15 cellular contexts compared by ENCODE assay signal in the genomic region with DNA sequence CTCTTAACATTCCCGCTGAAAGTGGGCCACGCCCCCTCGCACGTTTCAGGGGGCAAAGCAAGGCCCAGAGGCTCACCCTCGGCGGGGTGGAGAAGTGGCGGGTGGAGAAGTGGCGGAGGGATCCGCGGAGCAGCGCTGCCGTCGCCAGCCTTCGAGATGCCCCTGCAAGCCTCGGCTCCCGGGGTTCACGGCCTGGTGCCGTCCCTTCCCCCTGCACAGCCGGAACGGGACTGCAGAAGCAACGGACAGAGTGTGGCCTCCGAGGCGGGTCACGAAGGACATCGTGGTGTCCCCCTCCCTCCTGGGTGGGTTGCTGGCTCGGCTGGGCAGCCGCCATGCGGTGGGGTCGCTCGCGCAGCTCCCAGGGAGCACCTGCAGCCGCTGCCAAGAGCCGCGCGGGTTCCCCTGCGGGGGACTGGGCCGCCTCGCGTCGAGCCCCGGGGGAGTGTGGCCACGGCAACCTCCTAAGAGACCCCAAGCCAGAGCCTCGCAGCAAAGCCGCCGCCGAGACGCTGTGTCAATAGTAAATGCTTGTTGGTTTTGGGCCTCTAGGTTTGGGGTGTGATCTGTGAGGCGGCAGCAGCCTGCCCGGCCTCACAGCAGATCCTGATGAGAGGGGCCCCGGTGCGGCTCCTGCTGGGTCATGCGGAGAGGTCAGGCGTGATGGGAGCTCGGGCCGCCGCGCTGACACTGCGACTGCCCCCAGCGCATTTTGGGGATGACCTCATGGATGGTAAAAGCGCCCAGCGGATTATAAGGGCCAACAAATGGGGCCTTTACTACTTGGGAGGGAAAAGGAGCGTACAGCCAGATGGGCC. TPM values are rescaled to one million over a fixed set of nuclear protein-coding genes. Genes with fewer than 3 reads are reported as not detected.
DNase-seq lines count a peak whose midpoint lies in the region; ATAC-seq and TF ChIP-seq lines count a peak whose summit lies in the region.
"Had no signal": no experiment of that assay in that cellular context is flagged by ENCODE, and none has a peak within 500 bp of the region (broad histone marks: within the 10 kb centered on the region; RNA-seq: fewer than 3 reads in every experiment).

No MANE protein-coding gene starts in this region.

- H3K27me3 ChIP-seq in CD4-positive, CD25-positive, alpha-beta regulatory T cell (ENCODE audit: control insufficient read depth, insufficient read depth, low read length), result no peaks in the 10 kb centered on the region
- H3K27me3 ChIP-seq in lower lobe of right lung (ENCODE audit: low read depth), result no peaks in the 10 kb centered on the region

- no peaks in the 10 kb centered on the region for H3K36me3 ChIP-seq in CD4-positive, CD25-positive, alpha-beta regulatory T cell (ENCODE audit: control insufficient read depth, insufficient read depth, low read length)
- peaks cover 5% of the 10 kb centered on the region for H3K36me3 ChIP-seq in lower lobe of right lung

- H3K27ac ChIP-seq in CD4-positive, CD25-positive, alpha-beta regulatory T cell (ENCODE audit: insufficient read depth, low read length, poor library complexity, severe bottlenecking), result peak overlapping the region; percentile 99
- H3K27ac ChIP-seq in lower lobe of right lung, result peak overlapping the region; percentile 38
- H3K27ac ChIP-seq: SK-N-MC had no signal

- no peak overlapping the region for H3K4me3 Mint-ChIP-seq in CD4-positive, CD25-positive, alpha-beta regulatory T cell
- H3K4me3 Mint-ChIP-seq in stimulated activated memory B cell treated with anti-CD40 and anti-IgM and Interleukin-4, amounts not matched to agents 10 μg/mL and 1 μg/mL and 100 μg/mL, for 72 hours, result no peak overlapping the region
- H3K4me3 Mint-ChIP-seq: activated T-helper 1 cell treated with anti-CD3 and anti-CD28 coated beads, Interleukin-12 subunit alpha, Interleukin-12 subunit beta, Interleukin-2, Interleukin-4 antibody, amounts not matched to agents 30 ng/mL and 10 ng/mL and 1 ng/mL, durations not matched to agents 14 hours and 24 hours and 36 hours had no signal

- H3K4me1 Mint-ChIP-seq in CD4-positive, CD25-positive, alpha-beta regulatory T cell, result peaks cover 6 to 57% (median 20%) of the 10 kb centered on the region in 4 donors
- peaks cover 42% of the 10 kb centered on the region for H3K4me1 Mint-ChIP-seq in stimulated activated memory B cell treated with anti-CD40 and anti-IgM and Interleukin-4, amounts not matched to agents 10 μg/mL and 1 μg/mL and 100 μg/mL, for 72 hours

- H3K36me3 Mint-ChIP-seq in CD4-positive, CD25-positive, alpha-beta regulatory T cell, result no peaks in the 10 kb centered on the region
- H3K36me3 Mint-ChIP-seq in stimulated activated memory B cell treated with anti-CD40 and anti-IgM and Interleukin-4, amounts not matched to agents 10 μg/mL and 1 μg/mL and 100 μg/mL, for 72 hours, result peaks cover 14% of the 10 kb centered on the region

- H3K27ac Mint-ChIP-seq in CD4-positive, CD25-positive, alpha-beta regulatory T cell, result peak overlapping the region in 2 of 3 donors; percentile 98 to 100
- no peak overlapping the region for H3K27ac Mint-ChIP-seq in stimulated activated memory B cell treated with anti-CD40 and anti-IgM and Interleukin-4, amounts not matched to agents 10 μg/mL and 1 μg/mL and 100 μg/mL, for 72 hours
- H3K27ac Mint-ChIP-seq: memory B cell had no signal

- TF ChIP-seq CTCF in lower lobe of right lung (IDR thresholded peaks at IDR 0.05), result no peak

- no peak for ATAC-seq in CD4-positive, CD25-positive, alpha-beta regulatory T cell (ENCODE audit: low read depth in 2 of 2)
- ATAC-seq in lower lobe of right lung, result peak; percentile 37 to 39
- no peak for ATAC-seq in stimulated activated memory B cell treated with anti-CD40 and anti-IgM and Interleukin-4, amounts not matched to agents 10 μg/mL and 1 μg/mL and 100 μg/mL, for 72 hours

- H3K4me3 ChIP-seq in CD4-positive, CD25-positive, alpha-beta regulatory T cell (ENCODE audit: low read depth, low read length), result no peak overlapping the region
- H3K4me3 ChIP-seq in lower lobe of right lung, result no peak overlapping the region
- H3K4me3 ChIP-seq: SK-N-MC had no signal

- H3K27me3 Mint-ChIP-seq in CD4-positive, CD25-positive, alpha-beta regulatory T cell, result no peaks in the 10 kb centered on the region
- peaks cover 8% of the 10 kb centered on the region for H3K27me3 Mint-ChIP-seq in stimulated activated memory B cell treated with anti-CD40 and anti-IgM and Interleukin-4, amounts not matched to agents 10 μg/mL and 1 μg/mL and 100 μg/mL, for 72 hours

- H3K9me3 ChIP-seq in CD4-positive, CD25-positive, alpha-beta regulatory T cell (ENCODE audit: control insufficient read depth in 2 of 2, low read length in 2 of 2), result no peaks in the 10 kb centered on the region
- no peaks in the 10 kb centered on the region for H3K9me3 ChIP-seq in lower lobe of right lung

- intact Hi-C loops in lower lobe of right lung (cut with DNase I), result no loop called here

- no peaks in the 10 kb centered on the region for H3K9me3 Mint-ChIP-seq in CD4-positive, CD25-positive, alpha-beta regulatory T cell
- no peaks in the 10 kb centered on the region for H3K9me3 Mint-ChIP-seq in stimulated activated memory B cell treated with anti-CD40 and anti-IgM and Interleukin-4, amounts not matched to agents 10 μg/mL and 1 μg/mL and 100 μg/mL, for 72 hours
- H3K9me3 Mint-ChIP-seq: activated T-helper 1 cell treated with anti-CD3 and anti-CD28 coated beads, Interleukin-12 subunit alpha, Interleukin-12 subunit beta, Interleukin-2, Interleukin-4 antibody, amounts not matched to agents 30 ng/mL and 10 ng/mL and 1 ng/mL, durations not matched to agents 14 hours and 24 hours and 36 hours; memory B cell had no signal

- DNase-seq in CD4-positive, CD25-positive, alpha-beta regulatory T cell, result no peak
- DNase-seq in ELF-1 (ENCODE audit: low read depth, low spot score), result peak; percentile 73
- DNase-seq in SHP77 (lab: John Stamatoyannopoulos, UW), result peak; percentile 82 to 89
- DNase-seq in lower lobe of right lung, result peak; percentile 78
- DNase-seq in central memory CD4-positive, alpha-beta T cell, result no peak
- DNase-seq in UCSD-AML1 (lab: John Stamatoyannopoulos, UW; ENCODE audit: unreplicated experiment), result no peak
- no peak for DNase-seq in stimulated activated CD4-positive, alpha-beta T cell treated with anti-CD3 and anti-CD28 coated beads, Interleukin-12 subunit alpha, Interleukin-12 subunit beta, amount 100 ng/mL, for 4 hours
- DNase-seq: activated CD4-positive, alpha-beta T cell treated with anti-CD3 and anti-CD28 coated beads for 1 hour; NCI-H526 treated with DMSO at 0.1 percent for 48 hours had no signal

- H3K4me1 ChIP-seq in CD4-positive, CD25-positive, alpha-beta regulatory T cell (ENCODE audit: control insufficient read depth, insufficient read depth, low read length, poor library complexity, severe bottlenecking), result peaks cover 46% of the 10 kb centered on the region
- peaks cover 38% of the 10 kb centered on the region for H3K4me1 ChIP-seq in lower lobe of right lung

RNA-seq across cellular contexts. Expression of a gene that starts 5.5 kb away (rescaled TPM):
- total RNA-seq in CD4-positive, CD25-positive, alpha-beta regulatory T cell, result 19.3 TPM
- 10 to 100 TPM; 18.2 to 44.4 (median 37.3) TPM for polyA plus RNA-seq in CD4-positive, CD25-positive, alpha-beta regulatory T cell
- total RNA-seq in lower lobe of right lung, result 18.8 TPM

RNA-seq across cellular contexts. Expression of a gene that starts 16.5 kb away (rescaled TPM):
- total RNA-seq in CD4-positive, CD25-positive, alpha-beta regulatory T cell, result 0.52 TPM
- polyA plus RNA-seq in CD4-positive, CD25-positive, alpha-beta regulatory T cell, result under 1 TPM in 3 of 4 donors, not detected in 1; 0.16 to 0.33 (median 0.31) TPM
- total RNA-seq in lower lobe of right lung, result 0.92 TPM

RNA-seq across cellular contexts. Expression of a gene that starts 18.8 kb away (rescaled TPM):
- 39.2 TPM for total RNA-seq in CD4-positive, CD25-positive, alpha-beta regulatory T cell
- polyA plus RNA-seq in CD4-positive, CD25-positive, alpha-beta regulatory T cell, result 10 to 100 TPM; 32.2 to 37.8 (median 34.8) TPM
- total RNA-seq in lower lobe of right lung, result 40.0 TPM

RNA-seq across cellular contexts. Expression of a gene that starts 31.1 kb away (rescaled TPM):
- 38.3 TPM for total RNA-seq in CD4-positive, CD25-positive, alpha-beta regulatory T cell
- polyA plus RNA-seq in CD4-positive, CD25-positive, alpha-beta regulatory T cell, result 100 to 1,000 TPM in 1 of 4 donors, 10 to 100 TPM in 3; 61.5 to 124 (median 90.0) TPM
- 3.6 TPM for total RNA-seq in lower lobe of right lung
- total RNA-seq: endothelial cell of umbilical vein, LHCN-M2 had no signal
- polyA plus RNA-seq: endothelial cell of umbilical vein had no signal

RNA-seq across cellular contexts. Expression of a gene that starts 51.9 kb away (rescaled TPM):
- not detected for total RNA-seq in CD4-positive, CD25-positive, alpha-beta regulatory T cell
- not detected for polyA plus RNA-seq in CD4-positive, CD25-positive, alpha-beta regulatory T cell
- 24.0 TPM for total RNA-seq in lower lobe of right lung
- total RNA-seq: activated T-helper 1 cell treated with anti-CD3 and anti-CD28 coated beads, Interleukin-12 subunit alpha, Interleukin-12 subunit beta, Interleukin-2, Interleukin-4 antibody, amounts not matched to agents 30 ng/mL and 10 ng/mL and 1 ng/mL, durations not matched to agents 14 hours and 24 hours and 36 hours had no signal

Comparison
In these comparisons a context has a peak if more than half of its experiments do, and no peak if none do; other contexts are left out.
1. ATAC-seq: peak in lower lobe of right lung (2 of 2); none in CD4-positive, CD25-positive, alpha-beta regulatory T cell (0 of 2) and stimulated activated memory B cell treated with anti-CD40 and anti-IgM and Interleukin-4, amounts not matched to agents 10 μg/mL and 1 μg/mL and 100 μg/mL, for 72 hours (single experiment).
2. DNase-seq: peak in ELF-1 (single experiment), SHP77 (2 of 2) and lower lobe of right lung (single experiment); none in CD4-positive, CD25-positive, alpha-beta regulatory T cell (0 of 3), central memory CD4-positive, alpha-beta T cell (single experiment), UCSD-AML1 (single experiment) and stimulated activated CD4-positive, alpha-beta T cell treated with anti-CD3 and anti-CD28 coated beads, Interleukin-12 subunit alpha, Interleukin-12 subunit beta, amount 100 ng/mL, for 4 hours (single experiment).